In genomic region chr10:5466451-5466996, GRCh38 we compare ENCODE assay signal across 10 cellular contexts. TPM values are rescaled to one million over a fixed set of nuclear protein-coding genes. Genes with fewer than 3 reads are reported as not detected.
DNase-seq lines count a peak whose midpoint lies in the region; ATAC-seq and TF ChIP-seq lines count a peak whose summit lies in the region.
"Had no signal": no experiment of that assay in that cellular context is flagged by ENCODE, and none has a peak within 500 bp of the region (broad histone marks: within the 10 kb centered on the region; RNA-seq: fewer than 3 reads in every experiment).

No MANE protein-coding gene starts in this region.

- no peaks in the 10 kb centered on the region for H3K27me3 ChIP-seq in breast epithelium
- no peaks in the 10 kb centered on the region for H3K27me3 ChIP-seq in dorsolateral prefrontal cortex

- H3K27me3 Mint-ChIP-seq in mesothelial cell of epicardium (ENCODE audit: low read depth): no peaks in the 10 kb centered on the region
- H3K27me3 Mint-ChIP-seq in activated CD8-positive, alpha-beta memory T cell treated with anti-CD3 and anti-CD28 coated beads, Interleukin-2, amount 10 ng/mL, durations not matched to agents 7 days and 5 days: peaks cover 4% of the 10 kb centered on the region
- no peaks in the 10 kb centered on the region for H3K27me3 Mint-ChIP-seq in activated CD4-positive, alpha-beta T cell treated with anti-CD3 and anti-CD28 coated beads, Interleukin-2, amount 10 ng/mL, durations not matched to agents 7 days and 5 days
- H3K27me3 Mint-ChIP-seq: stimulated activated naive CD8-positive, alpha-beta T cell treated with anti-CD3 and anti-CD28 coated beads, Interleukin-15, Interleukin-2, amounts not matched to agents 100 ng/mL and 50 ng/mL, for 24 hours had no signal

- H3K9me3 Mint-ChIP-seq in mesothelial cell of epicardium: no peaks in the 10 kb centered on the region
- peaks cover 3% of the 10 kb centered on the region for H3K9me3 Mint-ChIP-seq in activated CD8-positive, alpha-beta memory T cell treated with anti-CD3 and anti-CD28 coated beads, Interleukin-2, amount 10 ng/mL, durations not matched to agents 7 days and 5 days (ENCODE audit: low read depth)
- peaks cover 2% of the 10 kb centered on the region for H3K9me3 Mint-ChIP-seq in activated CD4-positive, alpha-beta T cell treated with anti-CD3 and anti-CD28 coated beads, Interleukin-2, amount 10 ng/mL, durations not matched to agents 7 days and 5 days
- H3K9me3 Mint-ChIP-seq: stimulated activated naive CD8-positive, alpha-beta T cell treated with anti-CD3 and anti-CD28 coated beads, Interleukin-15, Interleukin-2, amounts not matched to agents 100 ng/mL and 50 ng/mL, for 24 hours had no signal

- H3K4me3 ChIP-seq in LNCaP clone FGC (ENCODE audit: low read depth, low read length) (no peak overlapping the region), breast epithelium (peak overlapping the region in 1 of 3 donors; percentile 9), dorsolateral prefrontal cortex (no peak overlapping the region)

- H3K4me3 Mint-ChIP-seq in mesothelial cell of epicardium: peak overlapping the region; percentile 56
- H3K4me3 Mint-ChIP-seq in activated CD8-positive, alpha-beta memory T cell treated with anti-CD3 and anti-CD28 coated beads, Interleukin-2, amount 10 ng/mL, durations not matched to agents 7 days and 5 days: no peak overlapping the region
- no peak overlapping the region for H3K4me3 Mint-ChIP-seq in activated CD4-positive, alpha-beta T cell treated with anti-CD3 and anti-CD28 coated beads, Interleukin-2, amount 10 ng/mL, durations not matched to agents 7 days and 5 days
- H3K4me3 Mint-ChIP-seq: stimulated activated naive CD8-positive, alpha-beta T cell treated with anti-CD3 and anti-CD28 coated beads, Interleukin-15, Interleukin-2, amounts not matched to agents 100 ng/mL and 50 ng/mL, for 24 hours had no signal

- no peak for TF ChIP-seq CTCF in LNCaP clone FGC (IDR thresholded peaks at IDR 0.05; ENCODE audit: control insufficient read depth, extremely low read depth, insufficient read depth)
- no peak for TF ChIP-seq CTCF in breast epithelium (IDR thresholded peaks at IDR 0.05)
- no peak for TF ChIP-seq CTCF in mesothelial cell of epicardium (IDR thresholded peaks at IDR 0.05; ENCODE audit: unreplicated experiment)
- TF ChIP-seq CTCF in dorsolateral prefrontal cortex (IDR thresholded peaks at IDR 0.05 in 54 of 56, conservative IDR thresholded peaks at IDR 0.05 in 2 of 56; ENCODE audit: low read depth in 1 of 56, partially characterized antibody in 56 of 56): no peak

- H3K36me3 Mint-ChIP-seq in mesothelial cell of epicardium: peaks cover 1% of the 10 kb centered on the region
- peaks cover 1% of the 10 kb centered on the region for H3K36me3 Mint-ChIP-seq in activated CD8-positive, alpha-beta memory T cell treated with anti-CD3 and anti-CD28 coated beads, Interleukin-2, amount 10 ng/mL, durations not matched to agents 7 days and 5 days
- no peaks in the 10 kb centered on the region for H3K36me3 Mint-ChIP-seq in activated CD4-positive, alpha-beta T cell treated with anti-CD3 and anti-CD28 coated beads, Interleukin-2, amount 10 ng/mL, durations not matched to agents 7 days and 5 days (ENCODE audit: low read depth)

- H3K4me1 Mint-ChIP-seq in mesothelial cell of epicardium: peaks cover 69% of the 10 kb centered on the region
- H3K4me1 Mint-ChIP-seq in activated CD8-positive, alpha-beta memory T cell treated with anti-CD3 and anti-CD28 coated beads, Interleukin-2, amount 10 ng/mL, durations not matched to agents 7 days and 5 days: no peaks in the 10 kb centered on the region
- no peaks in the 10 kb centered on the region for H3K4me1 Mint-ChIP-seq in activated CD4-positive, alpha-beta T cell treated with anti-CD3 and anti-CD28 coated beads, Interleukin-2, amount 10 ng/mL, durations not matched to agents 7 days and 5 days

- POLR2A ChIA-PET in activated CD4-positive, alpha-beta T cell treated with anti-CD3 and anti-CD28 coated beads, Interleukin-2, amount 10 ng/mL, durations not matched to agents 7 days and 5 days (lab: Charles Lee): no interaction called here

- peak overlapping the region; percentile 99 for H3K27ac Mint-ChIP-seq in mesothelial cell of epicardium
- H3K27ac Mint-ChIP-seq in activated CD8-positive, alpha-beta memory T cell treated with anti-CD3 and anti-CD28 coated beads, Interleukin-2, amount 10 ng/mL, durations not matched to agents 7 days and 5 days: no peak overlapping the region
- H3K27ac Mint-ChIP-seq in activated CD4-positive, alpha-beta T cell treated with anti-CD3 and anti-CD28 coated beads, Interleukin-2, amount 10 ng/mL, durations not matched to agents 7 days and 5 days: no peak overlapping the region
- H3K27ac Mint-ChIP-seq: stimulated activated naive CD8-positive, alpha-beta T cell treated with anti-CD3 and anti-CD28 coated beads, Interleukin-15, Interleukin-2, amounts not matched to agents 100 ng/mL and 50 ng/mL, for 24 hours had no signal

- H3K36me3 ChIP-seq in breast epithelium: no peaks in the 10 kb centered on the region

- ATAC-seq in activated CD8-positive, alpha-beta memory T cell treated with anti-CD3 and anti-CD28 coated beads, Interleukin-2, amount 10 ng/mL, durations not matched to agents 7 days and 5 days: no peak

- DNase-seq in AG08396 (ENCODE audit: low spot score): peak; percentile 52
- DNase-seq in LNCaP clone FGC (ENCODE audit: low read depth): peak; percentile 97
- DNase-seq in breast epithelium (ENCODE audit: low spot score in 2 of 2): peak; percentile 79 to 83
- DNase-seq in mesothelial cell of epicardium (ENCODE audit: low spot score in 2 of 2, unreplicated experiment in 2 of 2): peak; percentile 70 to 85
- DNase-seq in activated CD8-positive, alpha-beta memory T cell treated with anti-CD3 and anti-CD28 coated beads, Interleukin-2, amount 10 ng/mL, durations not matched to agents 7 days and 5 days: no peak
- no peak for DNase-seq in activated CD4-positive, alpha-beta T cell treated with anti-CD3 and anti-CD28 coated beads, Interleukin-2, amount 10 ng/mL, durations not matched to agents 7 days and 5 days
- DNase-seq in dorsolateral prefrontal cortex: no peak
- DNase-seq in anterior cingulate cortex (lab: John Stamatoyannopoulos, UW): no peak
- DNase-seq: GDM1 had no signal

- no peak for TF ChIP-seq POLR2A in breast epithelium (IDR thresholded peaks at IDR 0.05)

- H3K4me1 ChIP-seq in breast epithelium: peaks cover 8 to 17% of the 10 kb centered on the region in 2 donors

- H3K27ac ChIP-seq in breast epithelium (peak overlapping the region; percentile 86 to 90), dorsolateral prefrontal cortex (no peak overlapping the region)

- H3K9me3 ChIP-seq in breast epithelium: peaks cover 0 to 6% of the 10 kb centered on the region in 2 donors

- CTCF ChIA-PET in activated CD8-positive, alpha-beta memory T cell treated with anti-CD3 and anti-CD28 coated beads, Interleukin-2, amount 10 ng/mL, durations not matched to agents 7 days and 5 days (lab: Charles Lee): no interaction called here
- CTCF ChIA-PET in activated CD4-positive, alpha-beta T cell treated with anti-CD3 and anti-CD28 coated beads, Interleukin-2, amount 10 ng/mL, durations not matched to agents 7 days and 5 days (lab: Charles Lee): interaction anchor here (0.9 kb wide), 1 partner anchor 157 kb away, joined by 5 read pairs; no protein-coding TSS in a partner anchor

- intact Hi-C loops in breast epithelium (cut with DNase I; ENCODE audit: low total_unique reads) (no loop called here), dorsolateral prefrontal cortex (cut with DNase I) (no loop called here)

RNA-seq across cellular contexts. Expression of gene CALML5, which starts 32.8 kb away (rescaled TPM):
- total RNA-seq in breast epithelium: 10 to 100 TPM in 2 of 3 donors, not detected in 1; 31.0 to 31.1 TPM
- 0.42 TPM in 1 of 3 replicates, not detected in the others for total RNA-seq in mesothelial cell of epicardium
- total RNA-seq in activated CD8-positive, alpha-beta memory T cell treated with anti-CD3 and anti-CD28 coated beads, Interleukin-2, amount 10 ng/mL, durations not matched to agents 7 days and 5 days: not detected
- total RNA-seq in activated CD4-positive, alpha-beta T cell treated with anti-CD3 and anti-CD28 coated beads, Interleukin-2, amount 10 ng/mL, durations not matched to agents 7 days and 5 days: not detected
- not detected for total RNA-seq in dorsolateral prefrontal cortex

RNA-seq across cellular contexts. Expression of gene NET1, which starts 54.2 kb away (rescaled TPM):
- total RNA-seq in breast epithelium (100 to 1,000 TPM in 2 of 3 donors, 10 to 100 TPM in 1; 87.2 to 179 (median 145) TPM), mesothelial cell of epicardium (201 to 205 TPM (median 205 TPM) in 3 replicates), dorsolateral prefrontal cortex (100 to 1,000 TPM in 1 of 120 experiments, 10 to 100 TPM in 119; 19.3 to 107 (median 38.4) TPM)
- total RNA-seq in activated CD8-positive, alpha-beta memory T cell treated with anti-CD3 and anti-CD28 coated beads, Interleukin-2, amount 10 ng/mL, durations not matched to agents 7 days and 5 days: 10 to 100 TPM; 36.3 to 48.8 TPM
- total RNA-seq in activated CD4-positive, alpha-beta T cell treated with anti-CD3 and anti-CD28 coated beads, Interleukin-2, amount 10 ng/mL, durations not matched to agents 7 days and 5 days: 10 to 100 TPM; 39.1 to 47.7 TPM

RNA-seq across cellular contexts. Expression of gene CALML3, which starts 58.2 kb away (rescaled TPM):
- total RNA-seq in breast epithelium (10 to 100 TPM in 1 of 3 donors, 1 to 10 TPM in 1, not detected in 1; 3.6 to 13.5 TPM), mesothelial cell of epicardium (0.07 TPM in 1 of 3 replicates, not detected in the others), dorsolateral prefrontal cortex (under 1 TPM in 21 of 120 experiments, not detected in 99; 0.11 to 0.45 (median 0.23) TPM)
- not detected for total RNA-seq in activated CD8-positive, alpha-beta memory T cell treated with anti-CD3 and anti-CD28 coated beads, Interleukin-2, amount 10 ng/mL, durations not matched to agents 7 days and 5 days
- total RNA-seq in activated CD4-positive, alpha-beta T cell treated with anti-CD3 and anti-CD28 coated beads, Interleukin-2, amount 10 ng/mL, durations not matched to agents 7 days and 5 days: not detected

Comparison
In these comparisons a context has a peak if more than half of its experiments do, and no peak if none do; other contexts are left out.
1. DNase-seq: peak in AG08396 (single experiment), LNCaP clone FGC (single experiment), breast epithelium (2 of 2) and mesothelial cell of epicardium (2 of 2); none in activated CD8-positive, alpha-beta memory T cell treated with anti-CD3 and anti-CD28 coated beads, Interleukin-2, amount 10 ng/mL, durations not matched to agents 7 days and 5 days (single experiment), activated CD4-positive, alpha-beta T cell treated with anti-CD3 and anti-CD28 coated beads, Interleukin-2, amount 10 ng/mL, durations not matched to agents 7 days and 5 days (single experiment), dorsolateral prefrontal cortex (0 of 10) and anterior cingulate cortex (0 of 58).
2. H3K27ac ChIP-seq: peak in breast epithelium (2 of 2); none in dorsolateral prefrontal cortex (0 of 59).